ENCODE assay signal across 1 cellular context in genomic region chr6:125924697-125925358, GRCh38.
A peak's percentile ranks its signal among the peaks of the same experiment; 100 is the strongest.
TF ChIP-seq lines count a peak whose summit lies in the region.

No MANE protein-coding gene starts in this region.

TF ChIP-seq in GM12878, 131 proteins besides CTCF, POLR2A, EP300 and RAD21:
- TF ChIP-seq DPF2 (IDR thresholded peaks at IDR 0.05) (no peak), NBN (IDR thresholded peaks at IDR 0.05) (no peak), MXI1 (IDR thresholded peaks at IDR 0.05; ENCODE audit: low read depth, low read length) (no peak), POLR2AphosphoS5 (IDR thresholded peaks at IDR 0.05; ENCODE audit: low read length) (0 out of 2 replicates have a peak, but pooled peaks have one; percentile 35)
- TF ChIP-seq, protein P1, sequence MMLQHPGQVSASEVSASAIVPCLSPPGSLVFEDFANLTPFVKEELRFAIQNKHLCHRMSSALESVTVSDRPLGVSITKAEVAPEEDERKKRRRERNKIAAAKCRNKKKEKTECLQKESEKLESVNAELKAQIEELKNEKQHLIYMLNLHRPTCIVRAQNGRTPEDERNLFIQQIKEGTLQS (IDR thresholded peaks at IDR 0.05; ENCODE audit: borderline replicate concordance, extremely low read depth, low read depth, low read length): no peak
